Comparison of ENCODE assay signal across 8 cellular contexts in genomic region chr11:75946531-75947530, GRCh38.
A peak's percentile ranks its signal among the peaks of the same experiment; 100 is the strongest.
DNase-seq lines count a peak whose midpoint lies in the region; ATAC-seq, FAIRE-seq and TF ChIP-seq lines count a peak whose summit lies in the region.

No MANE protein-coding gene starts in this region.

- peak overlapping the region; percentile 66 for H3K27ac Mint-ChIP-seq in mesothelial cell of epicardium

- SMC1A ChIA-PET in GM12878 (lab: Charles Lee; ENCODE audit: uncharacterized antibody, unreplicated experiment): interaction anchor here (0.6 to 2.3 kb wide), 13 partner anchors 12 to 205 kb away, joined by 3 to 6 read pairs (median 3); no protein-coding TSS in a partner anchor

- BruUV-seq in GM12878 (replicated peaks; lab: Mats Ljungman, UMichigan): no TSS peak

- peaks cover 19% of the 10 kb centered on the region for H3K4me1 Mint-ChIP-seq in mesothelial cell of epicardium

- TF ChIP-seq POLR2A in GM12878 (IDR thresholded peaks at IDR 0.05; ENCODE audit: low read depth, low read length): no peak

- H3K9me2 ChIP-seq in Loucy (replicated peaks; ENCODE audit: low read depth, low read length): no peaks in the 10 kb centered on the region

- TF ChIP-seq CTCF in Loucy (conservative IDR thresholded peaks at IDR 0.05; ENCODE audit: low read length): no peak
- no peak for TF ChIP-seq CTCF in GM12878 (IDR thresholded peaks at IDR 0.05 in 2 of 3, conservative IDR thresholded peaks at IDR 0.05 in 1 of 3; ENCODE audit: control insufficient read depth in 2 of 3, extremely low read depth in 1 of 3, insufficient read depth in 1 of 3, low read depth in 3 of 3, low read length in 3 of 3)
- no peak for TF ChIP-seq CTCF in mesothelial cell of epicardium (IDR thresholded peaks at IDR 0.05; ENCODE audit: unreplicated experiment)

- DNase-seq in DMS153 (lab: John Stamatoyannopoulos, UW) (peak; percentile 88), GM12878 (ENCODE audit: low read depth, low spot score) (no peak), mesothelial cell of epicardium (ENCODE audit: low spot score in 2 of 2, unreplicated experiment in 2 of 2) (no peak), NCI-H1436 (lab: John Stamatoyannopoulos, UW) (no peak)
- DNase-seq in activated CD4-positive, CD25-positive, alpha-beta regulatory T cell treated with anti-CD3 and anti-CD28 coated beads, Interleukin-2, amount 50 U/mL, for 72 hours: no peak

- H3K27ac ChIP-seq in GM12878 (ENCODE audit: control insufficient read depth, insufficient read depth): peak overlapping the region; percentile 50

- H3K4me2 ChIP-seq in Loucy (ENCODE audit: low read depth, low read length, poor library complexity, severe bottlenecking) (peak overlapping the region; percentile 33), GM12878 (ENCODE audit: control insufficient read depth, insufficient read depth) (peak overlapping the region; percentile 35; the same call in 1 of the 2 replicates)

- no peaks in the 10 kb centered on the region for H3K9me3 Mint-ChIP-seq in mesothelial cell of epicardium

- H3K79me2 ChIP-seq in Loucy (ENCODE audit: insufficient read depth, low read length): peaks cover 7% of the 10 kb centered on the region; the same call in 1 of the 2 replicates
- peaks cover 39% of the 10 kb centered on the region for H3K79me2 ChIP-seq in GM12878 (ENCODE audit: control insufficient read depth, insufficient read depth, low read length)

- in situ Hi-C loops in GM12878 (cut with MboI): no loop called here

- H3K9ac ChIP-seq in Loucy (ENCODE audit: low read depth, low read length, poor library complexity, severe bottlenecking) (no peak overlapping the region), GM12878 (ENCODE audit: control insufficient read depth, insufficient read depth, low read length) (no peak overlapping the region; the same call in 1 of the 2 replicates)

- TF ChIP-seq EP300 in GM12878 (IDR thresholded peaks at IDR 0.05; ENCODE audit: borderline replicate concordance in 1 of 2, control insufficient read depth in 1 of 2, low read depth in 2 of 2, low read length in 2 of 2): no peak

- no peak overlapping the region for H3K4me3 Mint-ChIP-seq in mesothelial cell of epicardium

- H3K9me3 ChIP-seq in Loucy (ENCODE audit: insufficient read depth, low read depth, low read length) (no peaks in the 10 kb centered on the region), GM12878 (replicated peaks; ENCODE audit: control insufficient read depth, insufficient read depth, low read length) (no peaks in the 10 kb centered on the region)

- H3K27me3 ChIP-seq in Loucy (ENCODE audit: insufficient read depth, low read length, poor library complexity, severe bottlenecking) (no peaks in the 10 kb centered on the region), GM12878 (replicated peaks in 1 of 2; ENCODE audit: control insufficient read depth in 2 of 2, insufficient read depth in 2 of 2, low read length in 1 of 2) (no peaks in the 10 kb centered on the region)

- CTCF ChIA-PET in GM12878 (lab: Yijun Ruan, JAX): interaction anchor here (0.8 to 1.9 kb wide), 7 partner anchors 9 to 205 kb away, joined by 3 to 6 read pairs (median 3); no protein-coding TSS in a partner anchor

- peaks cover 31% of the 10 kb centered on the region for H3K4me1 ChIP-seq in Loucy (ENCODE audit: insufficient read depth, low read length, poor library complexity, severe bottlenecking)
- peaks cover 21% of the 10 kb centered on the region for H3K4me1 ChIP-seq in GM12878 (ENCODE audit: control insufficient read depth, insufficient read depth, low read length)

- TF ChIP-seq RAD21 in GM12878 (IDR thresholded peaks at IDR 0.05; ENCODE audit: insufficient read depth, low read depth, low read length): no peak

- H3K4me3 ChIP-seq in Loucy (ENCODE audit: low read length, poor library complexity, severe bottlenecking) (no peak overlapping the region), GM12878 (no peak overlapping the region)

- RAD21 ChIA-PET in GM12878 (lab: Charles Lee; ENCODE audit: unreplicated experiment): no interaction called here

- H4K20me1 ChIP-seq in Loucy (ENCODE audit: insufficient read depth, low read length, poor library complexity, severe bottlenecking) (peaks cover 9% of the 10 kb centered on the region), GM12878 (ENCODE audit: control insufficient read depth, insufficient read depth) (peaks cover 2% of the 10 kb centered on the region; the same call in 1 of the 2 replicates)

- no peaks in the 10 kb centered on the region for H3K36me3 Mint-ChIP-seq in mesothelial cell of epicardium

- no peaks in the 10 kb centered on the region for H3F3A ChIP-seq in Loucy (ENCODE audit: low read depth)

- ATAC-seq in GM12878: peak; percentile 71
- ATAC-seq in HG02798 (IDR thresholded peaks at IDR 0.05; ENCODE audit: poor library complexity, unreplicated experiment): no peak
- no peak for ATAC-seq in HG03025 (IDR thresholded peaks at IDR 0.05; ENCODE audit: low FRiP score, unreplicated experiment)

- H3K36me3 ChIP-seq in Loucy (ENCODE audit: insufficient read depth, low read length) (no peaks in the 10 kb centered on the region), GM12878 (ENCODE audit: control insufficient read depth in 2 of 2, insufficient read depth in 2 of 2, low read length in 1 of 2) (peaks cover 0 to 7% of the 10 kb centered on the region in 2 experiments; a peak in 2 of 4 replicates)

- intact Hi-C loops in GM12878 (cut with micrococcal nuclease; ENCODE audit: unreplicated experiment): no loop called here

- WGBS in GM12878 (ENCODE audit: insufficient coverage, insufficient replicate concordance, low lambda C conversion rate, missing lambda C conversion rate): 89% methylated on average over 8 of the region's 8 CpGs

- FAIRE-seq in GM12878 (lab: Jason Lieb, UNC): no peak

- H2AFZ ChIP-seq in Loucy (ENCODE audit: low read length) (no peak overlapping the region), GM12878 (ENCODE audit: control insufficient read depth, low read depth, low read length) (no peak overlapping the region)

- no peaks in the 10 kb centered on the region for H3K27me3 Mint-ChIP-seq in mesothelial cell of epicardium (ENCODE audit: low read depth)

- POLR2A ChIA-PET in GM12878 (lab: Charles Lee): interaction anchor here (0.5 to 0.6 kb wide), 2 partner anchors 125 to 425 kb away, joined by 3 to 13 read pairs; no protein-coding TSS in a partner anchor

TF ChIP-seq in GM12878, 131 proteins besides CTCF, POLR2A, EP300 and RAD21 (continues in another document):
- TF ChIP-seq CREM (IDR thresholded peaks at IDR 0.05; ENCODE audit: low read depth): peak; percentile 29; the same call in 1 of the 2 replicates
- TF ChIP-seq ESRRA (IDR thresholded peaks at IDR 0.05; ENCODE audit: low read length): no peak
- no peak for TF ChIP-seq TCF3 (IDR thresholded peaks at IDR 0.05; ENCODE audit: borderline replicate concordance, insufficient read depth, low read depth, low read length)
- no peak for TF ChIP-seq RB1 (IDR thresholded peaks at IDR 0.05; ENCODE audit: borderline replicate concordance)
- TF ChIP-seq, protein P1, sequence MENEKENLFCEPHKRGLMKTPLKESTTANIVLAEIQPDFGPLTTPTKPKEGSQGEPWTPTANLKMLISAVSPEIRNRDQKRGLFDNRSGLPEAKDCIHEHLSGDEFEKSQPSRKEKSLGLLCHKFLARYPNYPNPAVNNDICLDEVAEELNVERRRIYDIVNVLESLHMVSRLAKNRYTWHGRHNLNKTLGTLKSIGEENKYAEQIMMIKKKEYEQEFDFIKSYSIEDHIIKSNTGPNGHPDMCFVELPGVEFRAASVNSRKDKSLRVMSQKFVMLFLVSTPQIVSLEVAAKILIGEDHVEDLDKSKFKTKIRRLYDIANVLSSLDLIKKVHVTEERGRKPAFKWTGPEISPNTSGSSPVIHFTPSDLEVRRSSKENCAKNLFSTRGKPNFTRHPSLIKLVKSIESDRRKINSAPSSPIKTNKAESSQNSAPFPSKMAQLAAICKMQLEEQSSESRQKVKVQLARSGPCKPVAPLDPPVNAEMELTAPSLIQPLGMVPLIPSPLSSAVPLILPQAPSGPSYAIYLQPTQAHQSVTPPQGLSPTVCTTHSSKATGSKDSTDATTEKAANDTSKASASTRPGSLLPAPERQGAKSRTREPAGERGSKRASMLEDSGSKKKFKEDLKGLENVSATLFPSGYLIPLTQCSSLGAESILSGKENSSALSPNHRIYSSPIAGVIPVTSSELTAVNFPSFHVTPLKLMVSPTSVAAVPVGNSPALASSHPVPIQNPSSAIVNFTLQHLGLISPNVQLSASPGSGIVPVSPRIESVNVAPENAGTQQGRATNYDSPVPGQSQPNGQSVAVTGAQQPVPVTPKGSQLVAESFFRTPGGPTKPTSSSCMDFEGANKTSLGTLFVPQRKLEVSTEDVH (IDR thresholded peaks at IDR 0.05; ENCODE audit: low read depth, partially characterized antibody): no peak
- no peak for TF ChIP-seq SMC3 (IDR thresholded peaks at IDR 0.05; ENCODE audit: borderline replicate concordance, low read length)
- TF ChIP-seq JUNB (IDR thresholded peaks at IDR 0.05): 0 out of 2 replicates have a peak, but pooled peaks have one; percentile 25
- TF ChIP-seq CHD1 (IDR thresholded peaks at IDR 0.05; ENCODE audit: low read depth, low read length): no peak
- TF ChIP-seq BHLHE40 (IDR thresholded peaks at IDR 0.05; ENCODE audit: borderline replicate concordance in 1 of 2, low read depth in 2 of 2, low read length in 1 of 2): no peak
- TF ChIP-seq USF2 (IDR thresholded peaks at IDR 0.05; ENCODE audit: borderline replicate concordance, low read depth, low read length): no peak
- TF ChIP-seq ZBED1 (IDR thresholded peaks at IDR 0.05; ENCODE audit: borderline replicate concordance): no peak
- TF ChIP-seq, protein P2, sequence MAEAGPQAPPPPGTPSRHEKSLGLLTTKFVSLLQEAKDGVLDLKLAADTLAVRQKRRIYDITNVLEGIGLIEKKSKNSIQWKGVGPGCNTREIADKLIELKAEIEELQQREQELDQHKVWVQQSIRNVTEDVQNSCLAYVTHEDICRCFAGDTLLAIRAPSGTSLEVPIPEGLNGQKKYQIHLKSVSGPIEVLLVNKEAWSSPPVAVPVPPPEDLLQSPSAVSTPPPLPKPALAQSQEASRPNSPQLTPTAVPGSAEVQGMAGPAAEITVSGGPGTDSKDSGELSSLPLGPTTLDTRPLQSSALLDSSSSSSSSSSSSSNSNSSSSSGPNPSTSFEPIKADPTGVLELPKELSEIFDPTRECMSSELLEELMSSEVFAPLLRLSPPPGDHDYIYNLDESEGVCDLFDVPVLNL (IDR thresholded peaks at IDR 0.05; ENCODE audit: low read depth, low read length): no peak
- no peak for TF ChIP-seq ETV6 (conservative IDR thresholded peaks at IDR 0.05 in 1 of 2, IDR thresholded peaks at IDR 0.05 in 1 of 2; ENCODE audit: borderline replicate concordance in 1 of 2, low read depth in 1 of 2)
- TF ChIP-seq STAT3 (IDR thresholded peaks at IDR 0.05; ENCODE audit: low read depth, low read length): no peak
